In genomic region chr3:13615019-13615528, GRCh38 we compare ENCODE assay signal across 28 cellular contexts.
"Had no signal": no experiment of that assay in that cellular context is flagged by ENCODE, and none has a peak within 500 bp of the region (broad histone marks: within the 10 kb centered on the region; RNA-seq: fewer than 3 reads in every experiment).

No MANE protein-coding gene starts in this region.

- H3K27ac Mint-ChIP-seq: effector memory CD8-positive, alpha-beta T cell; mesothelial cell of epicardium; nephron progenitor cell; progenitor cell of endocrine pancreas had no signal

- H3K4me3 ChIP-seq: esophagus squamous epithelium, heart right ventricle, left lung, mucosa of descending colon, pancreas, right lobe of liver, suprapubic skin had no signal

- H3K4me1 Mint-ChIP-seq: mesothelial cell of epicardium; naive B cell; nephron progenitor cell; stimulated activated naive CD8-positive, alpha-beta T cell treated with anti-CD3 and anti-CD28 coated beads, Interleukin-15, amount 100 ng/mL, for 72 hours had no signal

- H3K27ac ChIP-seq: esophagus squamous epithelium, heart right ventricle, left lung, pancreas, right lobe of liver, suprapubic skin had no signal

- H3K4me1 ChIP-seq: esophagus squamous epithelium, heart right ventricle, left lung, pancreas, right lobe of liver, suprapubic skin had no signal

- H3K9me3 ChIP-seq: esophagus squamous epithelium, mucosa of descending colon, pancreas, right lobe of liver, suprapubic skin had no signal

- H3K27me3 ChIP-seq: esophagus squamous epithelium, left lung, pancreas, right lobe of liver, suprapubic skin had no signal

- H3K36me3 ChIP-seq: left lung, pancreas, right lobe of liver had no signal

- DNase-seq: cortex of kidney; effector memory CD8-positive, alpha-beta T cell; erythroblast; esophagus squamous epithelium; foreskin melanocyte; glutamatergic neuron; heart right ventricle; hippocampal formation; left cardiac atrium; left lung; mesenchymal stem cell; mucosa of descending colon; naive B cell; nephron progenitor cell; occipital lobe; small intestine; stimulated activated CD4-positive, alpha-beta T cell treated with anti-CD3 and anti-CD28 coated beads, Interleukin-12 subunit alpha, Interleukin-12 subunit beta, amount 100 ng/mL, for 4 hours; stimulated activated CD4-positive, alpha-beta T cell treated with anti-CD3 and anti-CD28 coated beads, Interleukin-1b, Interleukin-23, amount 100 ng/mL, for 48 hours; stimulated activated CD4-positive, alpha-beta T cell treated with anti-CD3 and anti-CD28 coated beads, Interleukin-4, amount 100 ng/mL, for 1 hour; stimulated activated CD8-positive, alpha-beta memory T cell treated with anti-CD3 and anti-CD28 coated beads, Interleukin-4, amount 100 ng/mL, for 48 hours; stimulated activated naive CD4-positive, alpha-beta T cell; stimulated activated naive CD8-positive, alpha-beta T cell treated with anti-CD3 and anti-CD28 coated beads, Interleukin-15, amount 100 ng/mL, for 72 hours; trophoblast cell had no signal

- ATAC-seq: effector memory CD8-positive, alpha-beta T cell; heart right ventricle; left cardiac atrium; left lung; mucosa of descending colon; pancreas; right lobe of liver; stimulated activated naive CD8-positive, alpha-beta T cell treated with anti-CD3 and anti-CD28 coated beads, Interleukin-15, amount 100 ng/mL, for 72 hours had no signal

- H3K27me3 Mint-ChIP-seq: progenitor cell of endocrine pancreas; stimulated activated naive CD8-positive, alpha-beta T cell treated with anti-CD3 and anti-CD28 coated beads, Interleukin-15, amount 100 ng/mL, for 72 hours had no signal

- H3K4me3 Mint-ChIP-seq: effector memory CD8-positive, alpha-beta T cell; mesothelial cell of epicardium; naive B cell; nephron progenitor cell; stimulated activated naive CD8-positive, alpha-beta T cell treated with anti-CD3 and anti-CD28 coated beads, Interleukin-15, amount 100 ng/mL, for 72 hours had no signal
